Comparison of ENCODE assay signal across 28 cellular contexts in genomic region chr10:77560471-77560870, GRCh38.
"Had no signal": no experiment of that assay in that cellular context is flagged by ENCODE, and none has a peak within 500 bp of the region (broad histone marks: within the 10 kb centered on the region; RNA-seq: fewer than 3 reads in every experiment).

No MANE protein-coding gene starts in this region.

- H3K27ac ChIP-seq: SK-N-MC had no signal

- H3K9me3 Mint-ChIP-seq: activated B cell treated with CpG ODN at 0.5 μM for 24 hours; activated CD4-positive, alpha-beta memory T cell treated with anti-CD3 and anti-CD28 coated beads for 36 hours; activated CD4-positive, alpha-beta T cell treated with anti-CD3 and anti-CD28 coated beads, Interleukin-2, amount 10 ng/mL, durations not matched to agents 7 days and 5 days; activated naive CD4-positive, alpha-beta T cell treated with anti-CD3 and anti-CD28 coated beads, Interleukin-2, amount 50 U/mL, for 72 hours; activated naive CD8-positive, alpha-beta T cell treated with anti-CD3 and anti-CD28 coated beads, Interleukin-2, amount 50 U/mL, for 24 hours; activated T-cell treated with anti-CD3 and anti-CD28 coated beads, Interleukin-2, amount 50 U/mL, for 4 hours; brain; central memory CD8-positive, alpha-beta T cell; T-cell had no signal

- H3K4me3 ChIP-seq: SK-N-MC had no signal

- H3K4me3 Mint-ChIP-seq: activated B cell treated with CpG ODN at 0.5 μM for 24 hours; activated CD4-positive, alpha-beta memory T cell treated with anti-CD3 and anti-CD28 coated beads for 36 hours; activated CD4-positive, alpha-beta T cell treated with anti-CD3 and anti-CD28 coated beads, Interleukin-2, amount 10 ng/mL, durations not matched to agents 7 days and 5 days; activated naive CD8-positive, alpha-beta T cell treated with anti-CD3 and anti-CD28 coated beads, Interleukin-2, amount 50 U/mL, for 24 hours; activated T-cell treated with anti-CD3 and anti-CD28 coated beads, Interleukin-2, amount 50 U/mL, for 4 hours; brain; central memory CD8-positive, alpha-beta T cell; T-cell had no signal

- ATAC-seq: activated naive CD4-positive, alpha-beta T cell treated with anti-CD3 and anti-CD28 coated beads, Interleukin-2, amount 50 U/mL, for 72 hours; activated naive CD8-positive, alpha-beta T cell treated with anti-CD3 and anti-CD28 coated beads, Interleukin-2, amount 50 U/mL, for 24 hours; activated T-cell treated with anti-CD3 and anti-CD28 coated beads, Interleukin-2, amount 50 U/mL, for 4 hours; Right ventricle myocardium inferior; T-cell had no signal

- H3K36me3 Mint-ChIP-seq: activated CD4-positive, alpha-beta memory T cell treated with anti-CD3 and anti-CD28 coated beads for 36 hours; activated naive CD4-positive, alpha-beta T cell treated with anti-CD3 and anti-CD28 coated beads, Interleukin-2, amount 50 U/mL, for 72 hours; brain; T-cell had no signal

- FAIRE-seq: astrocyte, TTC549 had no signal

- DNase-seq: activated B cell treated with CpG ODN at 0.5 μM for 24 hours; activated CD4-positive, alpha-beta memory T cell treated with anti-CD3 and anti-CD28 coated beads for 36 hours; activated CD4-positive, alpha-beta T cell treated with anti-CD3 and anti-CD28 coated beads, Interleukin-2, amount 10 ng/mL, durations not matched to agents 7 days and 5 days; activated CD8-positive, alpha-beta memory T cell treated with anti-CD3 and anti-CD28 coated beads for 24 hours; activated effector memory CD4-positive, alpha-beta T cell treated with anti-CD3 and anti-CD28 coated beads, Interleukin-2, amount 50 U/mL, for 16 hours; activated naive CD4-positive, alpha-beta T cell treated with Interleukin-2 at 50 U/mL for 16 hours; activated naive CD8-positive, alpha-beta T cell treated with anti-CD3 and anti-CD28 coated beads, Interleukin-2, amount 50 U/mL, for 24 hours; activated T-cell treated with anti-CD3 and anti-CD28 coated beads, Interleukin-2, amount 50 U/mL, for 4 hours; amniotic stem cell; MM.1S; NCI-H1105; NCI-H1436; NCI-H1694 treated with DMSO at 0.1 percent for 48 hours; NCI-H2081 treated with DMSO at 0.1 percent for 48 hours; NCI-H2171 treated with DMSO at 0.1 percent for 48 hours; NCI-H345; NCI-H774; RPMI8226; T-cell; T-helper 2 cell; T1000 had no signal

- H3K4me1 Mint-ChIP-seq: activated CD4-positive, alpha-beta T cell treated with anti-CD3 and anti-CD28 coated beads, Interleukin-2, amount 10 ng/mL, durations not matched to agents 7 days and 5 days; activated naive CD8-positive, alpha-beta T cell treated with anti-CD3 and anti-CD28 coated beads, Interleukin-2, amount 50 U/mL, for 24 hours; central memory CD8-positive, alpha-beta T cell; T-cell had no signal

- H3K27ac Mint-ChIP-seq: activated B cell treated with CpG ODN at 0.5 μM for 24 hours; activated CD4-positive, alpha-beta memory T cell treated with anti-CD3 and anti-CD28 coated beads for 36 hours; activated naive CD4-positive, alpha-beta T cell treated with anti-CD3 and anti-CD28 coated beads, Interleukin-2, amount 50 U/mL, for 72 hours; activated naive CD8-positive, alpha-beta T cell treated with anti-CD3 and anti-CD28 coated beads, Interleukin-2, amount 50 U/mL, for 24 hours; brain; T-cell had no signal
